Comparison of ENCODE assay signal across 8 cellular contexts in genomic region chr5:108148715-108149139, GRCh38.
DNase-seq lines count a peak whose midpoint lies in the region; ATAC-seq and TF ChIP-seq lines count a peak whose summit lies in the region.

No MANE protein-coding gene starts in this region.

- ATAC-seq in Right ventricle myocardium superior (ENCODE audit: poor library complexity) (peak; percentile 80), right cardiac atrium (no peak), HG02938 (IDR thresholded peaks at IDR 0.05; ENCODE audit: unreplicated experiment) (peak; percentile 83), HG03045 (IDR thresholded peaks at IDR 0.05; ENCODE audit: unreplicated experiment) (no peak)

- H3K27me3 ChIP-seq in right cardiac atrium (ENCODE audit: control insufficient read depth, insufficient read depth) (no peaks in the 10 kb centered on the region), left ventricle myocardium inferior (ENCODE audit: low read depth) (no peaks in the 10 kb centered on the region)

- no peaks in the 10 kb centered on the region for H3K36me3 ChIP-seq in left ventricle myocardium inferior

- H3K4me3 ChIP-seq in right cardiac atrium (ENCODE audit: low read length) (no peak overlapping the region), left ventricle myocardium inferior (no peak overlapping the region)

- DNase-seq in Right ventricle myocardium superior (no peak), right cardiac atrium (no peak), RPMI7951 (ENCODE audit: low read depth) (peak; percentile 3), left ventricle myocardium inferior (no peak), NCI-H774 (lab: John Stamatoyannopoulos, UW) (no peak), DMS79 (lab: John Stamatoyannopoulos, UW) (no peak)

- H3K9me3 ChIP-seq in right cardiac atrium (ENCODE audit: control insufficient read depth, low read length) (no peaks in the 10 kb centered on the region), left ventricle myocardium inferior (replicated peaks) (no peaks in the 10 kb centered on the region)

- no peaks in the 10 kb centered on the region for H3K4me1 ChIP-seq in right cardiac atrium (ENCODE audit: control insufficient read depth, insufficient read depth, low read length)
- peaks cover 3% of the 10 kb centered on the region for H3K4me1 ChIP-seq in left ventricle myocardium inferior

- TF ChIP-seq CTCF in left ventricle myocardium inferior (IDR thresholded peaks at IDR 0.05; ENCODE audit: borderline replicate concordance), result peak; percentile 62

- intact Hi-C loops in Right ventricle myocardium superior (cut with DNase I), result no loop called here
- intact Hi-C loops in right cardiac atrium (cut with DNase I), result no loop called here
- intact Hi-C loops in left ventricle myocardium inferior (cut with micrococcal nuclease), result no loop called here

- H3K27ac ChIP-seq in right cardiac atrium (ENCODE audit: low read length) (no peak overlapping the region), left ventricle myocardium inferior (replicated peaks) (peak overlapping the region; percentile 7)

Comparison
In these comparisons a context has a peak if more than half of its experiments do, and no peak if none do; other contexts are left out.
1. ATAC-seq: peak in Right ventricle myocardium superior (single experiment) and HG02938 (single experiment); none in right cardiac atrium (0 of 2) and HG03045 (single experiment).